ENCODE assay signal across 10 cellular contexts in the genomic region with DNA sequence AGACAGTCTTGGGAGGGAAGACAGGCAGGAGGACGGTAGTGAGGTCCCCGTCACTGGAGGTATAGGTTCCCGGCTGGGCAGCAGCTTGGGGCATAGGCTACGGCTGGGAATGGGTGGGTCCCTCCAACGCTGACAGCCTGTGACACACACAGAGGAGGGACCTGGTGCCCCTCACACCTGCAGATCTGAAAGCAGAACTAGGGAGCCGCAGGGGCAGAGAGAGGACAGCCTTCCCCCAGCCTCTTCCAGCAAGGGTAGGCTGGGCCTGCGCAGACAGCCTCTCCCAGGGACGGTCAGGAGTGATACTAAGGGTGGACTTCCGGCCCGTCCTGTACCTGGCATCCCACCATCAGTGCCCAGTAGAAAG. TPM values are rescaled to one million over a fixed set of nuclear protein-coding genes. Genes with fewer than 3 reads are reported as not detected.
DNase-seq lines count a peak whose midpoint lies in the region; ATAC-seq and TF ChIP-seq lines count a peak whose summit lies in the region.
"Had no signal": no experiment of that assay in that cellular context is flagged by ENCODE, and none has a peak within 500 bp of the region (broad histone marks: within the 10 kb centered on the region; RNA-seq: fewer than 3 reads in every experiment).

No MANE protein-coding gene starts in this region.

- H3K9me3 ChIP-seq in BLaER1 (no peaks in the 10 kb centered on the region), thyroid gland (no peaks in the 10 kb centered on the region)
- H3K9me3 ChIP-seq: Caco-2 had no signal

- H3K27me3 ChIP-seq in BLaER1 (no peaks in the 10 kb centered on the region), thyroid gland (no peaks in the 10 kb centered on the region)

- no peak for TF ChIP-seq CTCF in coronary artery (IDR thresholded peaks at IDR 0.05)
- no peak for TF ChIP-seq CTCF in thyroid gland (IDR thresholded peaks at IDR 0.05)

- ATAC-seq in GM19324 (IDR thresholded peaks at IDR 0.05; ENCODE audit: low FRiP score, unreplicated experiment) (peak; percentile 44), HG03432 (IDR thresholded peaks at IDR 0.05; ENCODE audit: unreplicated experiment) (peak; percentile 41)

- H3K4me1 ChIP-seq in BLaER1: peaks cover 94% of the 10 kb centered on the region
- peaks cover 0 to 13% of the 10 kb centered on the region in 2 donors for H3K4me1 ChIP-seq in thyroid gland
- H3K4me1 ChIP-seq: Caco-2 had no signal

- peak overlapping the region; percentile 98 for H3K4me2 ChIP-seq in BLaER1

- peaks cover 7% of the 10 kb centered on the region; the same call in 1 of the 2 replicates for H4K20me1 ChIP-seq in BLaER1

- H3K36me3 ChIP-seq in BLaER1 (peaks cover 4% of the 10 kb centered on the region; the same call in 1 of the 2 replicates), thyroid gland (no peaks in the 10 kb centered on the region)

- H3K9ac ChIP-seq in BLaER1: peak overlapping the region; percentile 86

- intact Hi-C loops in thyroid gland (cut with DNase I): loop anchor here (5.0 kb wide), 1 partner anchor 52 kb away; no protein-coding TSS in a partner anchor

- H3K27ac ChIP-seq in BLaER1 (peak overlapping the region; percentile 96), coronary artery (peak overlapping the region; percentile 80 to 92), substantia nigra (ENCODE audit: low read depth, low read length, poor library complexity, severe bottlenecking) (no peak overlapping the region), thyroid gland (no peak overlapping the region)

- TF ChIP-seq POLR2A in thyroid gland (IDR thresholded peaks at IDR 0.05): no peak

- no peak for DNase-seq in coronary artery (ENCODE audit: low spot score)
- DNase-seq in substantia nigra (lab: John Stamatoyannopoulos, UW): no peak
- no peak for DNase-seq in thyroid gland
- DNase-seq in cerebellar cortex (ENCODE audit: low spot score): no peak
- DNase-seq in HPDE6-E6E7 (ENCODE audit: extremely low spot score): no peak

- 95 to 100% methylated on average over 3 to 10 of the region's 10 CpGs for WGBS in thyroid gland, 2 donors

- H3K4me3 ChIP-seq in BLaER1 (peak overlapping the region; percentile 72), coronary artery (peak overlapping the region; percentile 49), thyroid gland (replicated peaks in 1 of 3) (no peak overlapping the region)

RNA-seq across cellular contexts. Expression of gene P2RX1, which starts 2.0 kb away (rescaled TPM):
- under 1 TPM in 3 of 4 donors, not detected in 1; 0.11 to 0.54 (median 0.21) TPM for total RNA-seq in thyroid gland
- total RNA-seq: bronchial epithelial cell had no signal

RNA-seq across cellular contexts. Expression of gene CAMKK1, which starts 21.4 kb away (rescaled TPM):
- total RNA-seq in thyroid gland: 10 to 100 TPM in 1 of 4 donors, 1 to 10 TPM in 3; 5.9 to 10.1 (median 7.9) TPM

RNA-seq across cellular contexts. Expression of gene ATP2A3, which starts 49.9 kb away (rescaled TPM):
- total RNA-seq in thyroid gland: 10 to 100 TPM in 2 of 4 donors, 1 to 10 TPM in 2; 6.9 to 18.6 (median 9.1) TPM

Comparison
In these comparisons a context has a peak if more than half of its experiments do, and no peak if none do; other contexts are left out.
1. H3K27ac ChIP-seq: peak in BLaER1 (single experiment) and coronary artery (2 of 2); none in substantia nigra (single experiment) and thyroid gland (0 of 3).
2. H3K4me3 ChIP-seq: peak in BLaER1 (single experiment) and coronary artery (single experiment); none in thyroid gland (0 of 3).